15 cellular contexts compared by ENCODE assay signal in genomic region chr3:186492594-186492993, GRCh38. TPM values are rescaled to one million over a fixed set of nuclear protein-coding genes. Genes with fewer than 3 reads are reported as not detected.
DNase-seq lines count a peak whose midpoint lies in the region; ATAC-seq and TF ChIP-seq lines count a peak whose summit lies in the region.
"Had no signal": no experiment of that assay in that cellular context is flagged by ENCODE, and none has a peak within 500 bp of the region (broad histone marks: within the 10 kb centered on the region; RNA-seq: fewer than 3 reads in every experiment).

No MANE protein-coding gene starts in this region.

- peaks cover 4% of the 10 kb centered on the region for H3K4me1 ChIP-seq in endodermal cell (ENCODE audit: control insufficient read depth, insufficient read depth, low read length)
- peaks cover 11% of the 10 kb centered on the region for H3K4me1 ChIP-seq in smooth muscle cell (ENCODE audit: low read depth)
- H3K4me1 ChIP-seq: BLaER1 had no signal

- H3K9ac ChIP-seq in endodermal cell (ENCODE audit: extremely low read depth, low read length, poor library complexity, severe bottlenecking) = no peak overlapping the region
- H3K9ac ChIP-seq in smooth muscle cell (ENCODE audit: low read depth) = no peak overlapping the region
- H3K9ac ChIP-seq: BLaER1 had no signal

- no peaks in the 10 kb centered on the region for H3F3A ChIP-seq in smooth muscle cell (ENCODE audit: low read depth)

- DNase-seq in DMS 273 (lab: John Stamatoyannopoulos, UW; ENCODE audit: unreplicated experiment) = peak; percentile 74
- DNase-seq in DMS 273 treated with DMSO at 0.1 percent for 48 hours (lab: John Stamatoyannopoulos, UW) = no peak
- peak; percentile 67 for DNase-seq in NCI-H1694 treated with DMSO at 0.1 percent for 48 hours (lab: John Stamatoyannopoulos, UW)
- DNase-seq in endodermal cell = peak; percentile 19
- no peak for DNase-seq in smooth muscle cell (lab: John Stamatoyannopoulos, UW; ENCODE audit: unreplicated experiment)
- no peak for DNase-seq in activated T-cell treated with anti-CD3 and anti-CD28 coated beads, Interleukin-2, amount 50 U/mL, for 72 hours
- no peak for DNase-seq in cerebellum (ENCODE audit: low spot score)
- DNase-seq: H7, NCI-H1417 treated with DMSO at 0.1 percent for 48 hours, NCI-H2081, NCI-H446 treated with DMSO at 0.1 percent for 48 hours, NCI-H748 treated with DMSO at 0.1 percent for 48 hours had no signal

- peaks cover 14% of the 10 kb centered on the region for H3K4me1 Mint-ChIP-seq in endodermal cell
- peaks cover 13% of the 10 kb centered on the region for H3K4me1 Mint-ChIP-seq in activated T-cell treated with anti-CD3 and anti-CD28 coated beads, Interleukin-2, amount 50 U/mL, for 72 hours (ENCODE audit: low read depth)

- no peak overlapping the region for H2AFZ ChIP-seq in smooth muscle cell (ENCODE audit: low read depth)

- ATAC-seq in activated T-cell treated with anti-CD3 and anti-CD28 coated beads, Interleukin-2, amount 50 U/mL, for 72 hours (replicated peaks in 1 of 2) = no peak
- no peak for ATAC-seq in HG03108 (IDR thresholded peaks at IDR 0.05; ENCODE audit: unreplicated experiment)

- H3K27me3 ChIP-seq in endodermal cell (ENCODE audit: control insufficient read depth, insufficient read depth, low read length, poor library complexity, severe bottlenecking) (no peaks in the 10 kb centered on the region), smooth muscle cell (ENCODE audit: low read depth) (no peaks in the 10 kb centered on the region)
- H3K27me3 ChIP-seq: BLaER1 had no signal

- 91 to 93% methylated on average over 4 of the region's 4 CpGs for WGBS in endodermal cell (ENCODE audit: insufficient coverage in 1 of 2, insufficient read length in 1 of 2), 2 experiments
- WGBS in smooth muscle cell (ENCODE audit: low lambda C conversion rate) = 70% methylated on average over 4 of the region's 4 CpGs

- no peak overlapping the region for H3K4me3 ChIP-seq in endodermal cell (ENCODE audit: low read length)
- H3K4me3 ChIP-seq in smooth muscle cell = no peak overlapping the region
- H3K4me3 ChIP-seq: BLaER1 had no signal

- H3K27ac Mint-ChIP-seq in endodermal cell = no peak overlapping the region
- no peak overlapping the region for H3K27ac Mint-ChIP-seq in activated T-cell treated with anti-CD3 and anti-CD28 coated beads, Interleukin-2, amount 50 U/mL, for 72 hours

- no peaks in the 10 kb centered on the region for H3K79me2 ChIP-seq in smooth muscle cell (ENCODE audit: low read depth)

- no peak overlapping the region for H3K4me3 Mint-ChIP-seq in endodermal cell
- H3K4me3 Mint-ChIP-seq in activated T-cell treated with anti-CD3 and anti-CD28 coated beads, Interleukin-2, amount 50 U/mL, for 72 hours = no peak overlapping the region

- H3K27me3 Mint-ChIP-seq in endodermal cell (ENCODE audit: insufficient read depth) = peaks cover 2% of the 10 kb centered on the region
- H3K27me3 Mint-ChIP-seq in activated T-cell treated with anti-CD3 and anti-CD28 coated beads, Interleukin-2, amount 50 U/mL, for 72 hours (ENCODE audit: low read depth) = no peaks in the 10 kb centered on the region

- no peak for TF ChIP-seq CTCF in endodermal cell (conservative IDR thresholded peaks at IDR 0.05)
- TF ChIP-seq CTCF in smooth muscle cell (IDR thresholded peaks at IDR 0.05; ENCODE audit: borderline replicate concordance, insufficient read depth, poor library complexity, severe bottlenecking) = no peak

- H3K9me3 ChIP-seq in endodermal cell (ENCODE audit: control insufficient read depth, low read length) (no peaks in the 10 kb centered on the region), smooth muscle cell (replicated peaks; ENCODE audit: low read depth) (no peaks in the 10 kb centered on the region)
- H3K9me3 ChIP-seq: BLaER1 had no signal

- no peaks in the 10 kb centered on the region for H3K36me3 Mint-ChIP-seq in endodermal cell (ENCODE audit: low read depth)
- H3K36me3 Mint-ChIP-seq in activated T-cell treated with anti-CD3 and anti-CD28 coated beads, Interleukin-2, amount 50 U/mL, for 72 hours (ENCODE audit: insufficient read depth in 2 of 2) = no peaks in the 10 kb centered on the region

- no peaks in the 10 kb centered on the region for H3K9me3 Mint-ChIP-seq in endodermal cell
- H3K9me3 Mint-ChIP-seq in activated T-cell treated with anti-CD3 and anti-CD28 coated beads, Interleukin-2, amount 50 U/mL, for 72 hours = no peaks in the 10 kb centered on the region

- no peak overlapping the region for H3K4me2 ChIP-seq in smooth muscle cell
- H3K4me2 ChIP-seq: BLaER1 had no signal

- no peaks in the 10 kb centered on the region for H4K20me1 ChIP-seq in smooth muscle cell (ENCODE audit: low read depth)
- H4K20me1 ChIP-seq: BLaER1 had no signal

- H3K27ac ChIP-seq in endodermal cell (ENCODE audit: low read depth, low read length) (no peak overlapping the region), smooth muscle cell (ENCODE audit: low read depth) (peak overlapping the region; percentile 58)
- H3K27ac ChIP-seq: 22Rv1, BLaER1 had no signal

- no peaks in the 10 kb centered on the region for H3K36me3 ChIP-seq in endodermal cell (ENCODE audit: control insufficient read depth, insufficient read depth, low read length)
- no peaks in the 10 kb centered on the region for H3K36me3 ChIP-seq in smooth muscle cell (ENCODE audit: low read depth)
- H3K36me3 ChIP-seq: BLaER1 had no signal

RNA-seq across cellular contexts. Expression of gene CRYGS, which starts 51.6 kb away (rescaled TPM):
- total RNA-seq in endodermal cell (1 to 10 TPM; 2.0 to 2.4 TPM), smooth muscle cell (5.5 and 9.2 TPM in 2 replicates), cerebellum (3.5 TPM)
- 2.9 TPM for polyA plus RNA-seq in endodermal cell (2013, experiment 1 of 2)
- polyA plus RNA-seq in endodermal cell (2013, experiment 2 of 2) = 2.7 TPM
- polyA plus RNA-seq in smooth muscle cell = 6.6 and 13.5 TPM in 2 replicates
- total RNA-seq in activated T-cell treated with anti-CD3 and anti-CD28 coated beads, Interleukin-2, amount 50 U/mL, for 72 hours = 1 to 10 TPM; 7.0 to 7.1 TPM

Comparison
In these comparisons a context has a peak if more than half of its experiments do, and no peak if none do; other contexts are left out.
1. DNase-seq: peak in DMS 273 (single experiment), NCI-H1694 treated with DMSO at 0.1 percent for 48 hours (single experiment) and endodermal cell (single experiment); none in DMS 273 treated with DMSO at 0.1 percent for 48 hours (single experiment), smooth muscle cell (single experiment), activated T-cell treated with anti-CD3 and anti-CD28 coated beads, Interleukin-2, amount 50 U/mL, for 72 hours (0 of 2) and cerebellum (single experiment).